Comparison of ENCODE assay signal across 7 cellular contexts in genomic region chr2:214966420-214966819, GRCh38.
"Had no signal": no experiment of that assay in that cellular context is flagged by ENCODE, and none has a peak within 500 bp of the region (broad histone marks: within the 10 kb centered on the region; RNA-seq: fewer than 3 reads in every experiment).

No MANE protein-coding gene starts in this region.

- H3K4me2 ChIP-seq: GM23338 had no signal

- FAIRE-seq: H1, H54, HTR-8/SVneo had no signal

- H3K4me3 ChIP-seq: GM23338 had no signal

- ATAC-seq: GM23338 had no signal

- H2AFZ ChIP-seq: GM23338 had no signal

- DNase-seq: H9, HCEC 1CT, KBM-7 had no signal
